ENCODE assay signal across 18 cellular contexts in the genomic region with DNA sequence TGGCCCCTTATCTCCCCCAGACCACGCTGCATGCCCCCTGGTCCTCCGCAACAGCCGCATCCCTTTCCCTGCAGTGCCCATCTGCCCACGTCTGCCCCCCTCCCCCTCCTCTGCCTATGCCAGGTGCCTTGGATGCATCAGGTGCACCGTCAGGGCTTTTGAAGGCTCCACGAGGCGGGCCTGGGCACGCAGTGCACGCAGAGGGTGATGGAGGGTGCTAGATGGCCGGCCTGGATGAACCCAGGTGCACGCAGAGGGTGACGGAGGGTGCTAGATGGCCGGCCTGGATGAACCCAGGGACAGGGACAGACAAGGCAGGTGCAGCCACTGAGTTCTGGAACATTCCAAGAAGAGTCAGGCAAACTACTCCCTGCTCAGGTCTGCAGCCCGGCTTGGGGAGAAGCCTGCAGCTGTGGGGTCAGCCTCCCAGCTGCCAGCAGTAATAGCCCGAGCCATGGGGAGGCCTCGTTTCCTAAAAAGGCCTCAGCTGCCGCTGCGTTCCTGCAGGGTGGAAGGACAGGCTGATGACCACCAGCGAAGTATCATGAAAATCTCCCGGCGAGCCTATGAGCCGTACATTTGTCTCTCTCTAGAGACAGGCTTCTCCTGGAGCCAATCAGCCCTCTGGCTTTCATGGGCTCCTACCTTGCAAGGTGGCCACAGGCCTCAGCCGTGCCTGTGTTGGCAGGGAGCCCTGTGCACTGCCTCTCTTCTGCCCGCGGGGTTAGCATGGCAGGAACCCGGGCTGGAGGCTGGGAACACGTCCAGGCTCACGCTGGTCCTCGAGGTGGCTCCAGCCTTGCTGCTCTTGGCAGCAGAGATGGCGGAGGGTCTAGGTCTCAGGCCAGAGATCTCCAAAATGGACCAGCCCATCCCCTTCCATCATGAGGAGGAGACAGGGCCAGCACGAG. TPM values are rescaled to one million over a fixed set of nuclear protein-coding genes. Genes with fewer than 3 reads are reported as not detected.
A peak's percentile ranks its signal among the peaks of the same experiment; 100 is the strongest.
DNase-seq lines count a peak whose midpoint lies in the region; ATAC-seq and TF ChIP-seq lines count a peak whose summit lies in the region.
"Had no signal": no experiment of that assay in that cellular context is flagged by ENCODE, and none has a peak within 500 bp of the region (broad histone marks: within the 10 kb centered on the region; RNA-seq: fewer than 3 reads in every experiment).

No MANE protein-coding gene starts in this region.

- H3K4me3 ChIP-seq in upper lobe of right lung: no peak overlapping the region

- no peak overlapping the region for H3K27ac ChIP-seq in upper lobe of right lung

- H3K4me1 ChIP-seq in upper lobe of right lung: peaks cover 4% of the 10 kb centered on the region

- no peaks in the 10 kb centered on the region for H3K9me3 Mint-ChIP-seq in activated naive CD8-positive, alpha-beta T cell treated with anti-CD3 and anti-CD28 coated beads, Interleukin-2, amount 10 ng/mL, durations not matched to agents 7 days and 5 days
- no peaks in the 10 kb centered on the region for H3K9me3 Mint-ChIP-seq in activated naive CD8-positive, alpha-beta T cell treated with anti-CD3 and anti-CD28 coated beads, Interleukin-2, amount 50 U/mL, for 24 hours
- H3K9me3 Mint-ChIP-seq: effector memory CD8-positive, alpha-beta T cell; neural crest cell; stimulated activated memory B cell treated with anti-CD40 and anti-IgM and Interleukin-4, amounts not matched to agents 10 μg/mL and 1 μg/mL and 100 μg/mL, for 72 hours had no signal

- intact Hi-C loops in cardiac septum (cut with DNase I): no loop called here
- intact Hi-C loops in upper lobe of right lung (cut with DNase I): no loop called here

- H3K27ac Mint-ChIP-seq in activated naive CD8-positive, alpha-beta T cell treated with anti-CD3 and anti-CD28 coated beads, Interleukin-2, amount 10 ng/mL, durations not matched to agents 7 days and 5 days: peak overlapping the region; percentile 96
- H3K27ac Mint-ChIP-seq in activated naive CD8-positive, alpha-beta T cell treated with anti-CD3 and anti-CD28 coated beads, Interleukin-2, amount 50 U/mL, for 24 hours: no peak overlapping the region
- H3K27ac Mint-ChIP-seq: activated naive CD8-positive, alpha-beta T cell had no signal

- POLR2A ChIA-PET in activated naive CD8-positive, alpha-beta T cell treated with anti-CD3 and anti-CD28 coated beads, Interleukin-2, amount 10 ng/mL, durations not matched to agents 7 days and 5 days (lab: Charles Lee): no interaction called here

- ATAC-seq in activated naive CD8-positive, alpha-beta T cell treated with anti-CD3 and anti-CD28 coated beads, Interleukin-2, amount 10 ng/mL, durations not matched to agents 7 days and 5 days (ENCODE audit: low read depth): no peak
- ATAC-seq in activated naive CD8-positive, alpha-beta T cell treated with anti-CD3 and anti-CD28 coated beads, Interleukin-2, amount 50 U/mL, for 24 hours: no peak
- ATAC-seq in upper lobe of right lung: no peak
- no peak for ATAC-seq in HG02973 (IDR thresholded peaks at IDR 0.05; ENCODE audit: unreplicated experiment)
- ATAC-seq: effector memory CD8-positive, alpha-beta T cell; stimulated activated memory B cell treated with anti-CD40 and anti-IgM and Interleukin-4, amounts not matched to agents 10 μg/mL and 1 μg/mL and 100 μg/mL, for 72 hours had no signal

- H3K27me3 Mint-ChIP-seq in activated naive CD8-positive, alpha-beta T cell treated with anti-CD3 and anti-CD28 coated beads, Interleukin-2, amount 10 ng/mL, durations not matched to agents 7 days and 5 days: no peaks in the 10 kb centered on the region
- peaks cover 2% of the 10 kb centered on the region for H3K27me3 Mint-ChIP-seq in activated naive CD8-positive, alpha-beta T cell treated with anti-CD3 and anti-CD28 coated beads, Interleukin-2, amount 50 U/mL, for 24 hours
- H3K27me3 Mint-ChIP-seq: activated naive CD8-positive, alpha-beta T cell; effector memory CD8-positive, alpha-beta T cell had no signal

- no peaks in the 10 kb centered on the region for H3K9me3 ChIP-seq in upper lobe of right lung

- DNase-seq in activated naive CD8-positive, alpha-beta T cell treated with anti-CD3 and anti-CD28 coated beads, Interleukin-2, amount 10 ng/mL, durations not matched to agents 7 days and 5 days: peak; percentile 32
- no peak for DNase-seq in activated naive CD8-positive, alpha-beta T cell treated with anti-CD3 and anti-CD28 coated beads, Interleukin-2, amount 50 U/mL, for 24 hours
- peak; percentile 46 for DNase-seq in NCI-H1105 treated with DMSO at 0.1 percent for 48 hours (lab: John Stamatoyannopoulos, UW)
- DNase-seq in cardiac septum (ENCODE audit: low spot score): peak; percentile 66
- peak; percentile 55 for DNase-seq in upper lobe of right lung
- DNase-seq in stimulated activated naive CD4-positive, alpha-beta T cell treated with Interleukin-2 at 50 U/mL for 16 hours (lab: John Stamatoyannopoulos, UW): no peak
- DNase-seq in A172 (ENCODE audit: low spot score): no peak
- DNase-seq: AML-193; DND-41; effector memory CD8-positive, alpha-beta T cell; foreskin fibroblast; NCI-H226; trophoblast cell had no signal

- peaks cover 33% of the 10 kb centered on the region for H3K4me1 Mint-ChIP-seq in activated naive CD8-positive, alpha-beta T cell treated with anti-CD3 and anti-CD28 coated beads, Interleukin-2, amount 10 ng/mL, durations not matched to agents 7 days and 5 days
- H3K4me1 Mint-ChIP-seq in activated naive CD8-positive, alpha-beta T cell treated with anti-CD3 and anti-CD28 coated beads, Interleukin-2, amount 50 U/mL, for 24 hours: peaks cover 42% of the 10 kb centered on the region

- TF ChIP-seq CTCF in upper lobe of right lung (IDR thresholded peaks at IDR 0.05): no peak

- peaks cover 43% of the 10 kb centered on the region for H3K27me3 ChIP-seq in upper lobe of right lung

- H3K36me3 ChIP-seq in upper lobe of right lung: no peaks in the 10 kb centered on the region

- no peak overlapping the region for H3K4me3 Mint-ChIP-seq in activated naive CD8-positive, alpha-beta T cell treated with anti-CD3 and anti-CD28 coated beads, Interleukin-2, amount 10 ng/mL, durations not matched to agents 7 days and 5 days
- H3K4me3 Mint-ChIP-seq in activated naive CD8-positive, alpha-beta T cell treated with anti-CD3 and anti-CD28 coated beads, Interleukin-2, amount 50 U/mL, for 24 hours: no peak overlapping the region
- H3K4me3 Mint-ChIP-seq: activated naive CD8-positive, alpha-beta T cell; neural crest cell; stimulated activated memory B cell treated with anti-CD40 and anti-IgM and Interleukin-4, amounts not matched to agents 10 μg/mL and 1 μg/mL and 100 μg/mL, for 72 hours had no signal

- H3K36me3 Mint-ChIP-seq in activated naive CD8-positive, alpha-beta T cell treated with anti-CD3 and anti-CD28 coated beads, Interleukin-2, amount 10 ng/mL, durations not matched to agents 7 days and 5 days: peaks cover 2% of the 10 kb centered on the region
- H3K36me3 Mint-ChIP-seq in activated naive CD8-positive, alpha-beta T cell treated with anti-CD3 and anti-CD28 coated beads, Interleukin-2, amount 50 U/mL, for 24 hours (ENCODE audit: low read depth): no peaks in the 10 kb centered on the region
- H3K36me3 Mint-ChIP-seq: activated naive CD8-positive, alpha-beta T cell; stimulated activated memory B cell treated with anti-CD40 and anti-IgM and Interleukin-4, amounts not matched to agents 10 μg/mL and 1 μg/mL and 100 μg/mL, for 72 hours had no signal

RNA-seq across cellular contexts. Expression of a gene that starts 29.6 kb away (rescaled TPM):
- under 1 TPM; 0.33 to 0.37 TPM for total RNA-seq in activated naive CD8-positive, alpha-beta T cell treated with anti-CD3 and anti-CD28 coated beads, Interleukin-2, amount 10 ng/mL, durations not matched to agents 7 days and 5 days
- total RNA-seq in cardiac septum (0.08 TPM), upper lobe of right lung (0.09 TPM)
- total RNA-seq in A172 (2014; rRNA removed; shearing (Covaris generic)): 8.3 and 9.0 TPM in 2 replicates
- total RNA-seq: neural crest cell, OCI-LY7 had no signal

RNA-seq across cellular contexts. Expression of a gene that starts 58.0 kb away (rescaled TPM):
- 10 to 100 TPM; 17.9 to 18.9 TPM for total RNA-seq in activated naive CD8-positive, alpha-beta T cell treated with anti-CD3 and anti-CD28 coated beads, Interleukin-2, amount 10 ng/mL, durations not matched to agents 7 days and 5 days
- 7.9 TPM for total RNA-seq in cardiac septum
- total RNA-seq in upper lobe of right lung: 8.8 TPM
- 60.5 and 63.2 TPM in 2 replicates for total RNA-seq in A172 (2014; rRNA removed; shearing (Covaris generic))

Comparison
In these comparisons a context has a peak if more than half of its experiments do, and no peak if none do; other contexts are left out.
1. DNase-seq: peak in activated naive CD8-positive, alpha-beta T cell treated with anti-CD3 and anti-CD28 coated beads, Interleukin-2, amount 10 ng/mL, durations not matched to agents 7 days and 5 days (single experiment), NCI-H1105 treated with DMSO at 0.1 percent for 48 hours (single experiment), cardiac septum (single experiment) and upper lobe of right lung (single experiment); none in activated naive CD8-positive, alpha-beta T cell treated with anti-CD3 and anti-CD28 coated beads, Interleukin-2, amount 50 U/mL, for 24 hours (single experiment), stimulated activated naive CD4-positive, alpha-beta T cell treated with Interleukin-2 at 50 U/mL for 16 hours (single experiment) and A172 (single experiment).